ENCODE assay signal across 19 cellular contexts in genomic region chr12:67929373-67929772, GRCh38. TPM values are rescaled to one million over a fixed set of nuclear protein-coding genes. Genes with fewer than 3 reads are reported as not detected.
"Had no signal": no experiment of that assay in that cellular context is flagged by ENCODE, and none has a peak within 500 bp of the region (broad histone marks: within the 10 kb centered on the region; RNA-seq: fewer than 3 reads in every experiment).

No MANE protein-coding gene starts in this region.

- H3K27me3 ChIP-seq: heart right ventricle had no signal

- DNase-seq: activated CD4-positive, alpha-beta memory T cell treated with anti-CD3 and anti-CD28 coated beads, Interleukin-2, amount 10 ng/mL, durations not matched to agents 7 days and 5 days; activated CD4-positive, alpha-beta T cell treated with anti-CD3 and anti-CD28 coated beads for 36 hours; activated effector memory CD4-positive, alpha-beta T cell treated with Interleukin-2 at 50 U/mL for 16 hours; activated naive CD4-positive, alpha-beta T cell treated with anti-CD3 and anti-CD28 coated beads, Interleukin-2, amount 50 U/mL, for 16 hours; activated T-cell treated with anti-CD3 and anti-CD28 coated beads, Interleukin-2, amount 50 U/mL, for 4 hours; cortex of kidney; effector CD8-positive, alpha-beta T cell; heart right ventricle; islet precursor cell; occipital lobe; stimulated activated CD4-positive, alpha-beta T cell treated with anti-CD3 and anti-CD28 coated beads, Interleukin-12 subunit alpha, Interleukin-12 subunit beta, amount 100 ng/mL, for 4 hours; stimulated activated CD4-positive, alpha-beta T cell treated with anti-CD3 and anti-CD28 coated beads, Interleukin-2, amount 100 ng/mL, for 24 hours; T-helper 2 cell had no signal

- H3K36me3 ChIP-seq: heart right ventricle had no signal

- H3K9me3 ChIP-seq: heart right ventricle had no signal

- ATAC-seq: activated CD4-positive, alpha-beta T cell treated with anti-CD3 and anti-CD28 coated beads for 36 hours; activated T-cell treated with anti-CD3 and anti-CD28 coated beads, Interleukin-2, amount 50 U/mL, for 4 hours; stimulated activated effector memory CD8-positive, alpha-beta T cell treated with anti-CD3 and anti-CD28 coated beads, Interleukin-12 subunit alpha, Interleukin-12 subunit beta, amount 100 ng/mL, for 72 hours had no signal

RNA-seq across cellular contexts. Expression of gene IFNG-AS1, which starts 59.9 kb away (rescaled TPM):
- total RNA-seq: frontal cortex, left lobe of liver, occipital lobe, pulmonary artery endothelial cell had no signal
- polyA plus RNA-seq: adipose tissue, urinary bladder had no signal
